ENCODE assay signal across 20 cellular contexts in the genomic region with DNA sequence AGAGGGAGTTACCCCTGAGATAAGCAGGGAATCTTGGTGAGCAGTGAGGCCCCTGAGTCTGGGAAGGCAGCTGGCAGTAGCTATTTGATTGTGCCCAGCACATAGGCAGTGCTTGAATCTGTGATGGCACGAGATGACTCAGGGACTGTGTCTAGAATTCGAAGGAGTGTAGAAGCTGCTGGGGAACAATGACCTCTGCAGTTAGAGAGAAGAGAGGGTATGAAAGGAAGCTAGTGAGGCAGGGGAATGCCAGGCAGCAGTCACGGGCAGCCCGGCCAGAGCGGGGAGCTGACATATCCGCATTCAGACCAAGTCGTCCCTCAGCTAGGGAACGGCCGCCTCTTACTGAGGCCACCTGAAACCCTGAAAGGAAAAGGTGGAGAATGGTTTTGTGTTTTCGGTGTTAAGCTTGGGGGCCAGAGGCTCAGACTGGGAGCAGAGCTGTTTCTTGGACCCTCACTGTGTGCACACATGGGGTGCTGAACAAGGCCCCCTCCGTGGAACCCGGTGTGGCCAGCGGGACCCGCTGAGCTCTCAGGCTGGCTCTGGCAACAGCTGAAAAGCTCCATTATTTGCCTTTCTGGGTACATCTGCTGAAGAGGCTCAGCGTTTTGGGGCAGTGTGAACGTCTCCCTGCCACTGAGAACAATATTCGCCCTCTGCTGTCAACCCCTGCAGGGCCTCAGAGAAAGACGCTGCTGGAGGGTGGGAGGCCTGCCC. TPM values are rescaled to one million over a fixed set of nuclear protein-coding genes. Genes with fewer than 3 reads are reported as not detected.
DNase-seq lines count a peak whose midpoint lies in the region; ATAC-seq and TF ChIP-seq lines count a peak whose summit lies in the region.
"Had no signal": no experiment of that assay in that cellular context is flagged by ENCODE, and none has a peak within 500 bp of the region (broad histone marks: within the 10 kb centered on the region; RNA-seq: fewer than 3 reads in every experiment).

No MANE protein-coding gene starts in this region.

- H3K23ac ChIP-seq in mesenchymal stem cell (ENCODE audit: low read length in 2 of 2), result no peak overlapping the region

- H2BK15ac ChIP-seq in mesenchymal stem cell (ENCODE audit: low read depth, poor library complexity, severe bottlenecking), result no peak overlapping the region

- no peak overlapping the region for H2BK12ac ChIP-seq in mesenchymal stem cell (ENCODE audit: low read length in 2 of 2)

- H3K4me2 ChIP-seq in neural progenitor cell (peak overlapping the region; percentile 9), mesenchymal stem cell (ENCODE audit: low read length, poor library complexity, severe bottlenecking) (no peak overlapping the region)

- no peak overlapping the region for H2BK120ac ChIP-seq in mesenchymal stem cell (ENCODE audit: low read depth, low read length)

- 85% methylated on average over 18 of the region's 18 CpGs for WGBS in mesenchymal stem cell

- H3K4me3 ChIP-seq in fibroblast of pulmonary artery (replicated peaks; ENCODE audit: low read depth, low read length), result no peak overlapping the region
- no peak overlapping the region for H3K4me3 ChIP-seq in neural progenitor cell
- H3K4me3 ChIP-seq in mesenchymal stem cell (ENCODE audit: insufficient read depth in 1 of 2, low read depth in 1 of 2, low read length in 2 of 2), result no peak overlapping the region
- H3K4me3 ChIP-seq: BLaER1, uterus had no signal

- H3K9me3 ChIP-seq in neural progenitor cell (ENCODE audit: low read depth) (no peaks in the 10 kb centered on the region), mesenchymal stem cell (ENCODE audit: control insufficient read depth, low read length) (no peaks in the 10 kb centered on the region)
- H3K9me3 ChIP-seq: BLaER1, uterus had no signal

- H2BK5ac ChIP-seq in mesenchymal stem cell (ENCODE audit: low read depth, low read length, poor library complexity, severe bottlenecking), result no peak overlapping the region

- TF ChIP-seq CTCF in fibroblast of pulmonary artery (IDR thresholded peaks at IDR 0.05; ENCODE audit: low read length, missing control alignments) (no peak), neural progenitor cell (IDR thresholded peaks at IDR 0.05) (no peak), nephron progenitor cell (IDR thresholded peaks at IDR 0.05) (no peak)

- no peaks in the 10 kb centered on the region for H3K27me3 ChIP-seq in neural progenitor cell
- peaks cover 27 to 39% of the 10 kb centered on the region in 2 experiments for H3K27me3 ChIP-seq in mesenchymal stem cell (ENCODE audit: control insufficient read depth in 1 of 2, insufficient read depth in 1 of 2, low read length in 2 of 2)
- H3K27me3 ChIP-seq: BLaER1, uterus had no signal

- H3F3A ChIP-seq in neural progenitor cell (ENCODE audit: low read depth), result peaks cover 66% of the 10 kb centered on the region

- H3K18ac ChIP-seq in mesenchymal stem cell (ENCODE audit: low read depth in 1 of 2, low read length in 2 of 2), result no peak overlapping the region

- H3K4me1 Mint-ChIP-seq in neural progenitor cell (peaks cover 38% of the 10 kb centered on the region), nephron progenitor cell (peaks cover 17% of the 10 kb centered on the region)

- H3K4ac ChIP-seq in mesenchymal stem cell (ENCODE audit: low read depth in 1 of 2, low read length in 2 of 2), result no peak overlapping the region

- H3K27me3 Mint-ChIP-seq in neural progenitor cell (ENCODE audit: insufficient read depth, low read depth) (no peaks in the 10 kb centered on the region), nephron progenitor cell (ENCODE audit: low read depth, poor library complexity) (peaks cover 9% of the 10 kb centered on the region)
- H3K27me3 Mint-ChIP-seq: dendritic cell treated with granulocyte-macrophage colony-stimulating factor and Interleukin-4, amounts not matched to agents 40 ng/mL and 50 ng/mL, for 4 days had no signal

- H3K36me3 ChIP-seq in neural progenitor cell, result peaks cover under 1% of the 10 kb centered on the region
- H3K36me3 ChIP-seq in mesenchymal stem cell (ENCODE audit: control insufficient read depth in 1 of 2, insufficient read depth in 2 of 2, low read depth in 1 of 2, low read length in 2 of 2), result no peaks in the 10 kb centered on the region
- H3K36me3 ChIP-seq: BLaER1, uterus had no signal

- no peaks in the 10 kb centered on the region for H3K79me1 ChIP-seq in mesenchymal stem cell (replicated peaks; ENCODE audit: low read length, poor library complexity, severe bottlenecking)

- H3K36me3 Mint-ChIP-seq in neural progenitor cell (no peaks in the 10 kb centered on the region), nephron progenitor cell (ENCODE audit: low read depth) (no peaks in the 10 kb centered on the region)

- H4K8ac ChIP-seq in mesenchymal stem cell (ENCODE audit: low read length), result no peak overlapping the region

- DNase-seq in cardiac septum (ENCODE audit: low spot score) (peak; percentile 33), left ventricle myocardium superior (no peak), fibroblast of pulmonary artery (ENCODE audit: low read depth) (peak; percentile 44), neural progenitor cell (ENCODE audit: low spot score) (no peak), cerebellar nuclear complex (lab: John Stamatoyannopoulos, UW) (no peak), mesenchymal stem cell (no peak), nephron progenitor cell (no peak)
- DNase-seq: activated naive CD4-positive, alpha-beta T cell treated with anti-CD3 and anti-CD28 coated beads, Interleukin-2, amount 50 U/mL, for 16 hours; activated T-cell treated with anti-CD3 and anti-CD28 coated beads for 4 hours; DMS153; GF-D8; HCEC 1CT; Kasumi-1; NCI-H1105; NCI-H526; T-helper 1 cell; uterus had no signal

- H3K9ac ChIP-seq in neural progenitor cell, result no peak overlapping the region
- no peak overlapping the region for H3K9ac ChIP-seq in mesenchymal stem cell (ENCODE audit: low read length)
- H3K9ac ChIP-seq: BLaER1 had no signal

- peaks cover 9% of the 10 kb centered on the region for H3K79me2 ChIP-seq in neural progenitor cell (ENCODE audit: low read depth)

- intact Hi-C loops in cardiac septum (cut with DNase I) (no loop called here), left ventricle myocardium superior (cut with micrococcal nuclease) (loop anchor here (10.0 kb wide), 1 partner anchor 75 kb away; no protein-coding TSS in a partner anchor)

- no peak overlapping the region for H2AK5ac ChIP-seq in mesenchymal stem cell (ENCODE audit: low read length, severe bottlenecking)

- H4K20me1 ChIP-seq in neural progenitor cell (ENCODE audit: low read depth), result no peaks in the 10 kb centered on the region
- H4K20me1 ChIP-seq: BLaER1 had no signal

- H3K27ac Mint-ChIP-seq in neural progenitor cell, result peak overlapping the region; percentile 54
- no peak overlapping the region for H3K27ac Mint-ChIP-seq in nephron progenitor cell
- H3K27ac Mint-ChIP-seq: dendritic cell treated with granulocyte-macrophage colony-stimulating factor and Interleukin-4, amounts not matched to agents 40 ng/mL and 50 ng/mL, for 4 days had no signal

- H4K91ac ChIP-seq in mesenchymal stem cell (ENCODE audit: low read length), result no peak overlapping the region

- no peak overlapping the region for H3K14ac ChIP-seq in mesenchymal stem cell (ENCODE audit: low read length in 2 of 2)

- H2AFZ ChIP-seq in neural progenitor cell (replicated peaks) (no peak overlapping the region), mesenchymal stem cell (ENCODE audit: low read depth, low read length) (no peak overlapping the region)

- no peak overlapping the region for H3K27ac ChIP-seq in neural progenitor cell
- no peak overlapping the region for H3K27ac ChIP-seq in mesenchymal stem cell (ENCODE audit: low read length, poor library complexity, severe bottlenecking)
- H3K27ac ChIP-seq: BLaER1, uterus had no signal

- ATAC-seq in left ventricle myocardium superior, result no peak
- ATAC-seq in HG03354 (IDR thresholded peaks at IDR 0.05; ENCODE audit: poor library complexity, severe bottlenecking, unreplicated experiment), result no peak

- no peaks in the 10 kb centered on the region for H3K9me3 Mint-ChIP-seq in neural progenitor cell
- H3K9me3 Mint-ChIP-seq in nephron progenitor cell, result no peaks in the 10 kb centered on the region
- H3K9me3 Mint-ChIP-seq: dendritic cell treated with granulocyte-macrophage colony-stimulating factor and Interleukin-4, amounts not matched to agents 40 ng/mL and 50 ng/mL, for 4 days had no signal

- H3K4me1 ChIP-seq in neural progenitor cell (peaks cover 71% of the 10 kb centered on the region), mesenchymal stem cell (ENCODE audit: control insufficient read depth, insufficient read depth, low read depth, low read length) (no peaks in the 10 kb centered on the region)
- H3K4me1 ChIP-seq: uterus had no signal

- H3K4me3 Mint-ChIP-seq in neural progenitor cell, result no peak overlapping the region
- H3K4me3 Mint-ChIP-seq in nephron progenitor cell, result no peak overlapping the region
- H3K4me3 Mint-ChIP-seq: dendritic cell treated with granulocyte-macrophage colony-stimulating factor and Interleukin-4, amounts not matched to agents 40 ng/mL and 50 ng/mL, for 4 days had no signal

RNA-seq across cellular contexts. Expression of a gene that starts 32.9 kb away (rescaled TPM):
- total RNA-seq in cardiac septum (3.9 TPM), left ventricle myocardium superior (3.8 TPM), neural progenitor cell (ENCODE audit: low replicate concordance) (22.8 and 44.8 TPM in 2 replicates)
- polyA plus RNA-seq in mesenchymal stem cell (2013, experiment 1 of 2), result 0.37 TPM
- polyA plus RNA-seq in mesenchymal stem cell (2013, experiment 2 of 2), result 0.60 TPM

Comparison
In these comparisons a context has a peak if more than half of its experiments do, and no peak if none do; other contexts are left out.
1. DNase-seq: peak in cardiac septum (single experiment) and fibroblast of pulmonary artery (single experiment); none in left ventricle myocardium superior (single experiment), neural progenitor cell (single experiment), cerebellar nuclear complex (0 of 2), mesenchymal stem cell (single experiment) and nephron progenitor cell (single experiment).